ENCODE assay signal across 8 cellular contexts in genomic region chr16:30444231-30445148, GRCh38. TPM values are rescaled to one million over a fixed set of nuclear protein-coding genes. Genes with fewer than 3 reads are reported as not detected.
DNase-seq lines count a peak whose midpoint lies in the region; ATAC-seq and TF ChIP-seq lines count a peak whose summit lies in the region.

No MANE protein-coding gene starts in this region.

- no peak overlapping the region for H2BK12ac ChIP-seq in neuronal stem cell (ENCODE audit: low read length)

- H3K23ac ChIP-seq in neuronal stem cell (ENCODE audit: low read depth, low read length, poor library complexity) = peak overlapping the region; percentile 38

- no peak overlapping the region for H3K4ac ChIP-seq in neuronal stem cell (ENCODE audit: low read length)

- H3K4me1 ChIP-seq in CD8-positive, alpha-beta T cell (ENCODE audit: insufficient read depth, low read length) = peaks cover 25% of the 10 kb centered on the region
- H3K4me1 ChIP-seq in MM.1S (ENCODE audit: low read length) (peaks cover 13% of the 10 kb centered on the region), neuronal stem cell (ENCODE audit: control insufficient read depth in 2 of 2, insufficient read depth in 1 of 2, low read depth in 1 of 2, low read length in 2 of 2) (peaks cover 7 to 8% of the 10 kb centered on the region in 2 donors)

- H4K20me1 ChIP-seq in MM.1S (ENCODE audit: insufficient read depth, low read length) = no peaks in the 10 kb centered on the region

- H3K27me3 ChIP-seq in CD8-positive, alpha-beta T cell (ENCODE audit: insufficient read depth, low read length) = no peaks in the 10 kb centered on the region
- H3K27me3 ChIP-seq in MM.1S (replicated peaks; ENCODE audit: insufficient read depth, low read length) = no peaks in the 10 kb centered on the region
- H3K27me3 ChIP-seq in neuronal stem cell (ENCODE audit: control insufficient read depth in 3 of 3, insufficient read depth in 3 of 3, low read depth in 1 of 3, low read length in 3 of 3) = no peaks in the 10 kb centered on the region

- TF ChIP-seq CTCF in CD8-positive, alpha-beta T cell (IDR thresholded peaks at IDR 0.05) = no peak
- no peak for TF ChIP-seq CTCF in MM.1S (IDR thresholded peaks at IDR 0.05; ENCODE audit: low read length)
- no peak for TF ChIP-seq CTCF in GM20000 (IDR thresholded peaks at IDR 0.05; ENCODE audit: extremely low read depth, missing control alignments)

- H2BK120ac ChIP-seq in neuronal stem cell (ENCODE audit: low read depth, low read length) = no peak overlapping the region

- peak overlapping the region; percentile 73 for H3K27ac Mint-ChIP-seq in CD8-positive, alpha-beta T cell
- H3K27ac Mint-ChIP-seq in effector memory CD8-positive, alpha-beta T cell = peak overlapping the region; percentile 92 to 97

- H3K4me2 ChIP-seq in MM.1S (ENCODE audit: low read depth, low read length) (peak overlapping the region; percentile 88), neuronal stem cell (ENCODE audit: insufficient read depth, low read length, poor library complexity, severe bottlenecking) (peak overlapping the region; percentile 82)

- no peaks in the 10 kb centered on the region for H3K9me2 ChIP-seq in MM.1S (replicated peaks; ENCODE audit: insufficient read depth, low read length)

- peak overlapping the region; percentile 76 for H3K27ac ChIP-seq in CD8-positive, alpha-beta T cell (ENCODE audit: low read depth, low read length)
- H3K27ac ChIP-seq in MM.1S (ENCODE audit: low read length) = no peak overlapping the region
- H3K27ac ChIP-seq in neuronal stem cell (replicated peaks; ENCODE audit: low read length) = no peak overlapping the region

- H3K14ac ChIP-seq in neuronal stem cell (ENCODE audit: low read length) = no peak overlapping the region

- H3K18ac ChIP-seq in neuronal stem cell (ENCODE audit: low read length) = peak overlapping the region; percentile 96

- H3K36me3 Mint-ChIP-seq in CD8-positive, alpha-beta T cell = peaks cover 18% of the 10 kb centered on the region
- peaks cover 11% of the 10 kb centered on the region for H3K36me3 Mint-ChIP-seq in effector memory CD8-positive, alpha-beta T cell (ENCODE audit: insufficient read depth)

- no peaks in the 10 kb centered on the region for H3K27me3 Mint-ChIP-seq in CD8-positive, alpha-beta T cell (ENCODE audit: low read depth)
- H3K27me3 Mint-ChIP-seq in effector memory CD8-positive, alpha-beta T cell = no peaks in the 10 kb centered on the region

- no peak overlapping the region for H2BK5ac ChIP-seq in neuronal stem cell (ENCODE audit: low read length)

- H3K9ac ChIP-seq in MM.1S (ENCODE audit: low read length) = peak overlapping the region; percentile 86; the same call in 1 of the 2 replicates
- H3K9ac ChIP-seq in neuronal stem cell (ENCODE audit: low read depth, low read length, poor library complexity) = peak overlapping the region; percentile 87

- CTCF ChIA-PET in CD8-positive, alpha-beta T cell (lab: Charles Lee) = interaction anchor here (1.0 to 2.5 kb wide), 7 partner anchors 8 to 68 kb away, joined by 3 to 11 read pairs (median 3); partner anchors contain the start of gene DCTPP1

- H2BK15ac ChIP-seq in neuronal stem cell (ENCODE audit: low read length) = no peak overlapping the region

- intact Hi-C loops in CD8-positive, alpha-beta T cell (cut with DNase I, micrococcal nuclease) = loop anchor here (1.0 to 5.0 kb wide), 6 partner anchors 14 to 213 kb away; partner anchors contain the start of genes DCTPP1 (in 2 of the 2), ITGAL (in 2 of the 2), FBRS (in 1 of the 2) and ZNF768 (in 1 of the 2)

- H4K91ac ChIP-seq in neuronal stem cell (ENCODE audit: low read depth, low read length, poor library complexity) = no peak overlapping the region

- H3K79me1 ChIP-seq in neuronal stem cell (ENCODE audit: low read depth, low read length) = peaks cover 4% of the 10 kb centered on the region

- no peak overlapping the region for H4K8ac ChIP-seq in neuronal stem cell (ENCODE audit: low read depth, low read length)

- ATAC-seq in CD8-positive, alpha-beta T cell = no peak
- no peak for ATAC-seq in effector memory CD8-positive, alpha-beta T cell (replicated peaks)
- ATAC-seq in GM18867 (IDR thresholded peaks at IDR 0.05; ENCODE audit: unreplicated experiment) = no peak

- POLR2A ChIA-PET in CD8-positive, alpha-beta T cell (lab: Charles Lee) = interaction anchor here (0.8 to 4.1 kb wide), 10 partner anchors 14 to 127 kb away, joined by 3 to 21 read pairs (median 4); partner anchors contain the start of genes DCTPP1, ITGAL and ZNF688

- H3K4me3 ChIP-seq in CD8-positive, alpha-beta T cell (ENCODE audit: low read depth, low read length) = peak overlapping the region; percentile 69
- peak overlapping the region; percentile 81 for H3K4me3 ChIP-seq in MM.1S (ENCODE audit: low read length)
- peak overlapping the region; percentile 65 to 89 for H3K4me3 ChIP-seq in neuronal stem cell (ENCODE audit: low read length in 2 of 2)

- H3K9me3 ChIP-seq in CD8-positive, alpha-beta T cell (ENCODE audit: low read length) = no peaks in the 10 kb centered on the region
- no peaks in the 10 kb centered on the region for H3K9me3 ChIP-seq in MM.1S (replicated peaks; ENCODE audit: insufficient read depth, low read length)
- H3K9me3 ChIP-seq in neuronal stem cell (replicated peaks in 1 of 2; ENCODE audit: control insufficient read depth in 2 of 2, insufficient read depth in 1 of 2, low read depth in 1 of 2, low read length in 2 of 2) = peaks cover 4 to 19% of the 10 kb centered on the region in 2 donors

- H3K4me3 Mint-ChIP-seq in CD8-positive, alpha-beta T cell = peak overlapping the region; percentile 92
- peak overlapping the region; percentile 89 to 96 for H3K4me3 Mint-ChIP-seq in effector memory CD8-positive, alpha-beta T cell

- DNase-seq in CD8-positive, alpha-beta T cell = no peak
- no peak for DNase-seq in MM.1S
- no peak for DNase-seq in effector memory CD8-positive, alpha-beta T cell
- no peak for DNase-seq in neuronal stem cell (ENCODE audit: low spot score)
- DNase-seq in medulla oblongata (ENCODE audit: extremely low spot score) = no peak
- DNase-seq in GM19238 (ENCODE audit: insufficient read length, low spot score) = no peak
- no peak for DNase-seq in GM20000 (ENCODE audit: low spot score)

- no peaks in the 10 kb centered on the region for H3K9me3 Mint-ChIP-seq in CD8-positive, alpha-beta T cell
- no peaks in the 10 kb centered on the region for H3K9me3 Mint-ChIP-seq in effector memory CD8-positive, alpha-beta T cell

- peaks cover 35% of the 10 kb centered on the region for H3K4me1 Mint-ChIP-seq in CD8-positive, alpha-beta T cell (ENCODE audit: low read depth)
- H3K4me1 Mint-ChIP-seq in effector memory CD8-positive, alpha-beta T cell (ENCODE audit: low read depth in 2 of 2) = peaks cover 25% of the 10 kb centered on the region in 2 donors

- H2AK5ac ChIP-seq in neuronal stem cell (ENCODE audit: low read depth, low read length) = no peak overlapping the region

- no peaks in the 10 kb centered on the region for H3K36me3 ChIP-seq in CD8-positive, alpha-beta T cell (ENCODE audit: insufficient read depth, low read length)
- H3K36me3 ChIP-seq in MM.1S (replicated peaks; ENCODE audit: insufficient read depth, low read length) = no peaks in the 10 kb centered on the region
- peaks cover 6 to 20% of the 10 kb centered on the region in 2 donors for H3K36me3 ChIP-seq in neuronal stem cell (replicated peaks in 1 of 2; ENCODE audit: control insufficient read depth in 2 of 2, insufficient read depth in 2 of 2, low read length in 2 of 2)

- no peaks in the 10 kb centered on the region for H3F3A ChIP-seq in MM.1S (ENCODE audit: insufficient read depth, low read length)

- H3K79me2 ChIP-seq in MM.1S (ENCODE audit: low read length) = peaks cover 16% of the 10 kb centered on the region

- H2AFZ ChIP-seq in MM.1S (ENCODE audit: low read length) (peak overlapping the region; percentile 83), neuronal stem cell (ENCODE audit: low read length) (peak overlapping the region; percentile 91)

- no CpG with 5 or more reads among the region's 29 CpGs for WGBS in neuronal stem cell (ENCODE audit: extremely low coverage in 2 of 2, insufficient read length in 2 of 2, insufficient replicate concordance in 1 of 2), 2 donors

RNA-seq across cellular contexts. Expression of gene SEPHS2, which starts 1.2 kb away (rescaled TPM):
- 10 to 100 TPM; 22.6 to 24.1 TPM for total RNA-seq in CD8-positive, alpha-beta T cell
- 18.2 TPM for polyA plus RNA-seq in neuronal stem cell (2013, experiment 1 of 2)
- polyA plus RNA-seq in neuronal stem cell (2013, experiment 2 of 2) = 19.5 TPM

RNA-seq across cellular contexts. Expression of gene DCTPP1, which starts 14.7 kb away (rescaled TPM):
- total RNA-seq in CD8-positive, alpha-beta T cell = 1 to 10 TPM; 4.0 to 5.5 TPM
- 46.0 TPM for polyA plus RNA-seq in neuronal stem cell (2013, experiment 1 of 2)
- polyA plus RNA-seq in neuronal stem cell (2013, experiment 2 of 2) = 43.9 TPM

RNA-seq across cellular contexts. Expression of gene ITGAL, which starts 28.1 kb away (rescaled TPM):
- total RNA-seq in CD8-positive, alpha-beta T cell = 100 to 1,000 TPM; 187 to 218 TPM
- 0.08 TPM for polyA plus RNA-seq in neuronal stem cell (2013, experiment 1 of 2)
- 0.17 TPM for polyA plus RNA-seq in neuronal stem cell (2013, experiment 2 of 2)

RNA-seq across cellular contexts. Expression of gene ZNF771, which starts 37.1 kb away (rescaled TPM):
- total RNA-seq in CD8-positive, alpha-beta T cell = under 1 TPM; 0.87 to 0.92 TPM
- polyA plus RNA-seq in neuronal stem cell (2013, experiment 1 of 2) = 7.5 TPM
- 7.0 TPM for polyA plus RNA-seq in neuronal stem cell (2013, experiment 2 of 2)

RNA-seq across cellular contexts. Expression of gene ZNF48, which starts 49.3 kb away (rescaled TPM):
- total RNA-seq in CD8-positive, alpha-beta T cell = 1 to 10 TPM; 2.3 to 2.4 TPM
- 22.2 TPM for polyA plus RNA-seq in neuronal stem cell (2013, experiment 1 of 2)
- 21.3 TPM for polyA plus RNA-seq in neuronal stem cell (2013, experiment 2 of 2)
